Comparison of ENCODE assay signal across 1 cellular context in genomic region chr16:3431779-3432219, GRCh38.
TF ChIP-seq lines count a peak whose summit lies in the region.

No MANE protein-coding gene starts in this region.

TF ChIP-seq in endothelial cell of umbilical vein, 7 proteins besides CTCF, POLR2A, EP300 and RAD21:
- TF ChIP-seq POLR2AphosphoS5 (IDR thresholded peaks at IDR 0.05; ENCODE audit: insufficient read depth, low read depth, low read length) (no peak), MYC (IDR thresholded peaks at IDR 0.05; ENCODE audit: low read depth, low read length) (no peak), MAX (IDR thresholded peaks at IDR 0.05; ENCODE audit: insufficient read depth, insufficient read length) (no peak), FOS (IDR thresholded peaks at IDR 0.05; ENCODE audit: borderline replicate concordance, insufficient read depth, low read length) (no peak), EZH2 (IDR thresholded peaks at IDR 0.05; ENCODE audit: borderline replicate concordance, low read depth, low read length, severe bottlenecking) (no peak), JUN (IDR thresholded peaks at IDR 0.05; ENCODE audit: borderline replicate concordance, insufficient read depth, insufficient read length, low read depth) (no peak), GATA2 (IDR thresholded peaks at IDR 0.05; ENCODE audit: insufficient read depth, insufficient read length, low read depth, low read length) (no peak)
